In the genomic region with DNA sequence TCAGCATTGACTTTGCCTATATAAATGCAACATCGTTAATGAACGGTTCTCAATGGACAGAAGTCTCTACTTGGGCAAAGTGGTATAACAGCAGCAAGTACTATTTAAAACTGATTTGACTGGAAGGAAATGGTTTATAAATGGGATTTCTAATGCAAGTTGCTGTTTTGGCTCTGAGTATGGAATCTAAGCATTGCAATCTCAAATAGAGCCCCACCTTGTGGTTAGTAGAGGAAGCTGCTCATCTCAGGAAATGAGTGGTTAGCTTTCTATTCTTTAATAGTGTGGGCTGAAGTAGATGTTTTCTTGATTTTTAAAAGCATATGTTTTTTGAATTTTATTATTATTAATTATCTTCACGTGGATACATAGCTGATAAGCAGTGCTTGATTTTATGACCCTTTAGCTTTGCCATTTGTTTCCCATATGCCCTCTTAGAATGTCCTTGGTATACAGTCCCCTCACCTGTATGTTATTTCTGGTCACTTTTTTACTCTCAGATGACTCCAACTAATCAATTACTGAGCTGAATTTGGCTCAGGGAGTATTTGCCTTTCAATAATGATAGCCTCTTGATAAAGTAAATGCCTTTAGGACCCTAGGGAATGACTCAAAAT, we compare ENCODE assay signal across 8 cellular contexts.
DNase-seq lines count a peak whose midpoint lies in the region; ATAC-seq, FAIRE-seq and TF ChIP-seq lines count a peak whose summit lies in the region.

No MANE protein-coding gene starts in this region.

- ATAC-seq in GM18873 (IDR thresholded peaks at IDR 0.05; ENCODE audit: low FRiP score, unreplicated experiment) (peak; percentile 73), HG03039 (IDR thresholded peaks at IDR 0.05; ENCODE audit: unreplicated experiment) (peak; percentile 83), left lobe of liver (peak; percentile 91)

- in situ Hi-C loops in astrocyte of the spinal cord (cut with HindIII; ENCODE audit: low sequenced_read_pairs) = no loop called here

- no peak overlapping the region for H3K4me3 ChIP-seq in astrocyte of the spinal cord (ENCODE audit: low read depth, low read length)

- DNase-seq in D721Med (ENCODE audit: insufficient read length, low spot score) = peak; percentile 18
- peak; percentile 7 for DNase-seq in NCI-H2196 (lab: John Stamatoyannopoulos, UW; ENCODE audit: unreplicated experiment)
- peak; percentile 58 for DNase-seq in astrocyte of the spinal cord (ENCODE audit: low read depth, low spot score)
- DNase-seq in left lobe of liver (ENCODE audit: low spot score) = no peak
- DNase-seq in KG1 (lab: John Stamatoyannopoulos, UW) = no peak
- DNase-seq in T-helper 9 cell = no peak

- peak; percentile 77 for TF ChIP-seq CTCF in D721Med (IDR thresholded peaks at IDR 0.05; ENCODE audit: insufficient read depth, missing control alignments)
- TF ChIP-seq CTCF in astrocyte of the spinal cord (IDR thresholded peaks at IDR 0.05; ENCODE audit: low read depth, low read length) = peak; percentile 89

- peak; percentile 89 for FAIRE-seq in D721Med (lab: Jason Lieb, UNC)

Comparison
In these comparisons a context has a peak if more than half of its experiments do, and no peak if none do; other contexts are left out.
1. DNase-seq: peak in D721Med (single experiment), NCI-H2196 (single experiment) and astrocyte of the spinal cord (single experiment); none in left lobe of liver (single experiment), KG1 (single experiment) and T-helper 9 cell (single experiment).
2. Peak in every context shown above with its lines, with median percentiles within 50 percentile points of each other: ATAC-seq.